ENCODE assay signal across 14 cellular contexts in the genomic region with DNA sequence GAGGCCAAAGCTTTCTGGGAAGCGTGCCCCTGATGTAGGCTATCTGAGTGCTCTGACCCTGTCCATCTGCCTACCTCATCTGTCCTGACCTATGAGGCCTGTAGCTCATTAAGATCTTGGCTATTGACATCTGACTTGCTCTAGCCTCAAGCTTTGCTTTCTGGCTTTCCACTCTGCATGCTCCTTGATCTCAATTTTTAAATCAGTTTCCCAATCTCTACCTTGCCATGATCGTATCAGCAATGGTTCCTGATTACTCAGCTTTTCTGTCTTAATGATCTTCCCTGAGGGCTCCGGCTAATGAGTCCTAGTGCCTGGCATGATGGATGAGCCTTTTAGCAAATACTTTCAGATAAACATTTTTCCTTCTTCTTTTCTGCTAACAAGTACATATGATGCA.
A peak's percentile ranks its signal among the peaks of the same experiment; 100 is the strongest.
DNase-seq lines count a peak whose midpoint lies in the region; ATAC-seq and TF ChIP-seq lines count a peak whose summit lies in the region.
"Had no signal": no experiment of that assay in that cellular context is flagged by ENCODE, and none has a peak within 500 bp of the region (broad histone marks: within the 10 kb centered on the region; RNA-seq: fewer than 3 reads in every experiment).

No MANE protein-coding gene starts in this region.

- no peak overlapping the region for H3K4me3 ChIP-seq in cardiac muscle cell
- no peak overlapping the region for H3K4me3 ChIP-seq in neural progenitor cell
- H3K4me3 ChIP-seq: GM23338 had no signal

- H3K27ac ChIP-seq in cardiac muscle cell (peak overlapping the region; percentile 89), neural progenitor cell (no peak overlapping the region), H9 (ENCODE audit: insufficient read length, low read depth, low read length) (no peak overlapping the region)

- peaks cover 17% of the 10 kb centered on the region for H3K9me3 Mint-ChIP-seq in neural progenitor cell
- H3K9me3 Mint-ChIP-seq in H9 = no peaks in the 10 kb centered on the region; a peak in 1 of 5 replicates
- H3K9me3 Mint-ChIP-seq: CD4-positive, alpha-beta T cell; GM23338; IgD-negative memory B cell had no signal

- H2BK12ac ChIP-seq in H9 (ENCODE audit: insufficient read length, low read depth, low read length) = no peak overlapping the region

- H4K20me1 ChIP-seq in neural progenitor cell (ENCODE audit: low read depth) (no peaks in the 10 kb centered on the region), H9 (ENCODE audit: control insufficient read depth, insufficient read depth, insufficient read length) (no peaks in the 10 kb centered on the region)

- H3K23ac ChIP-seq in H9 (ENCODE audit: insufficient read length, low read depth, low read length) = no peak overlapping the region

- H3K27ac Mint-ChIP-seq in neural progenitor cell (peak overlapping the region; percentile 3), H9 (no peak overlapping the region)
- H3K27ac Mint-ChIP-seq: CD4-positive, alpha-beta T cell; GM23338; IgD-negative memory B cell had no signal

- no peak overlapping the region for H4K8ac ChIP-seq in H9 (replicated peaks; ENCODE audit: insufficient read length, low read depth, low read length)

- no peak for ATAC-seq in GM19452 (IDR thresholded peaks at IDR 0.05; ENCODE audit: unreplicated experiment)
- ATAC-seq: GM23338 had no signal

- no peak overlapping the region for H4K91ac ChIP-seq in H9 (ENCODE audit: insufficient read length, low read depth, low read length)

- H3K9me3 ChIP-seq in cardiac muscle cell (ENCODE audit: low read depth) (no peaks in the 10 kb centered on the region), neural progenitor cell (ENCODE audit: low read depth) (no peaks in the 10 kb centered on the region), H9 (ENCODE audit: control insufficient read depth, low read depth, low read length) (no peaks in the 10 kb centered on the region)

- H3K14ac ChIP-seq in H9 (ENCODE audit: insufficient read depth, low read length) = no peak overlapping the region

- H3K79me2 ChIP-seq in neural progenitor cell (ENCODE audit: low read depth) (no peaks in the 10 kb centered on the region), H9 (ENCODE audit: insufficient read depth, low read length) (no peaks in the 10 kb centered on the region)

- intact Hi-C loops in cardiac septum (cut with DNase I) = no loop called here

- H3K27me3 ChIP-seq in cardiac muscle cell (no peaks in the 10 kb centered on the region), neural progenitor cell (no peaks in the 10 kb centered on the region), H9 (ENCODE audit: insufficient read depth, low read length) (no peaks in the 10 kb centered on the region)

- no peak overlapping the region for H4K5ac ChIP-seq in H9 (ENCODE audit: insufficient read length, low read depth, low read length)

- H2AFZ ChIP-seq in neural progenitor cell (replicated peaks) = no peak overlapping the region
- no peak overlapping the region for H2AFZ ChIP-seq in H9 (ENCODE audit: low read length)
- H2AFZ ChIP-seq: GM23338 had no signal

- H3K36me3 ChIP-seq in cardiac muscle cell (no peaks in the 10 kb centered on the region), neural progenitor cell (no peaks in the 10 kb centered on the region)

- H3K27me3 Mint-ChIP-seq in neural progenitor cell (ENCODE audit: insufficient read depth, low read depth) (peaks cover 8% of the 10 kb centered on the region), H9 (ENCODE audit: low read depth) (no peaks in the 10 kb centered on the region)
- H3K27me3 Mint-ChIP-seq: CD4-positive, alpha-beta T cell had no signal

- H3K4me3 Mint-ChIP-seq in neural progenitor cell (no peak overlapping the region), H9 (no peak overlapping the region)
- H3K4me3 Mint-ChIP-seq: CD4-positive, alpha-beta T cell; GM23338; IgD-negative memory B cell had no signal

- H2BK5ac ChIP-seq in H9 (ENCODE audit: insufficient read length, low read length) = no peak overlapping the region

- H3K4me2 ChIP-seq in neural progenitor cell = no peak overlapping the region
- H3K4me2 ChIP-seq in H9 (ENCODE audit: insufficient read depth, insufficient read length, low read length) = no peak overlapping the region
- H3K4me2 ChIP-seq: GM23338 had no signal

- H3K4me1 ChIP-seq in cardiac muscle cell (ENCODE audit: low read depth) (peaks cover 51% of the 10 kb centered on the region), neural progenitor cell (no peaks in the 10 kb centered on the region), H9 (ENCODE audit: insufficient read depth, low read length) (no peaks in the 10 kb centered on the region)

- no peak overlapping the region for H2BK15ac ChIP-seq in H9 (ENCODE audit: low read depth, low read length)

- H3K36me3 Mint-ChIP-seq in neural progenitor cell (peaks cover 10% of the 10 kb centered on the region), H9 (ENCODE audit: insufficient read depth in 1 of 3, low read depth in 3 of 3) (no peaks in the 10 kb centered on the region)
- H3K36me3 Mint-ChIP-seq: IgD-negative memory B cell had no signal

- no peak overlapping the region for H3T11ph ChIP-seq in H9 (ENCODE audit: low read length)

- H3K79me1 ChIP-seq in H9 (ENCODE audit: insufficient read depth, low read depth, low read length, poor library complexity, severe bottlenecking) = no peaks in the 10 kb centered on the region

- H2BK20ac ChIP-seq in H9 (ENCODE audit: low read depth, low read length, poor library complexity, severe bottlenecking) = no peak overlapping the region

- H2AK5ac ChIP-seq in H9 (ENCODE audit: insufficient read length, low read length) = no peak overlapping the region

- TF ChIP-seq CTCF in cardiac muscle cell (IDR thresholded peaks at IDR 0.05; ENCODE audit: low read depth, low read length) (no peak), neural progenitor cell (IDR thresholded peaks at IDR 0.05) (no peak), H9 (conservative IDR thresholded peaks at IDR 0.05) (no peak), GM20000 (IDR thresholded peaks at IDR 0.05; ENCODE audit: extremely low read depth, missing control alignments) (no peak)

- no CpG with 5 or more reads among the region's 3 CpGs for WGBS in H9 (ENCODE audit: extremely low coverage, insufficient read length, low lambda C conversion rate)

- H2BK120ac ChIP-seq in H9 (ENCODE audit: low read depth, low read length, poor library complexity, severe bottlenecking) = no peak overlapping the region

- H3K56ac ChIP-seq in H9 (ENCODE audit: insufficient read length, low read depth, low read length) = no peak overlapping the region

- H3K18ac ChIP-seq in H9 (ENCODE audit: insufficient read length, low read depth, low read length) = no peak overlapping the region

- H3F3A ChIP-seq in neural progenitor cell (ENCODE audit: low read depth) = no peaks in the 10 kb centered on the region

- no peak for DNase-seq in cardiac muscle cell (ENCODE audit: low read depth in 1 of 2, low spot score in 1 of 2)
- no peak for DNase-seq in cardiac septum (ENCODE audit: low spot score)
- peak; percentile 82 for DNase-seq in islet precursor cell
- no peak for DNase-seq in neural progenitor cell (ENCODE audit: low spot score)
- DNase-seq in H9 = no peak
- no peak for DNase-seq in GM20000 (ENCODE audit: low spot score)
- DNase-seq: ACHN; C1 segment of cervical spinal cord; CD4-positive, alpha-beta T cell; DND-41; H7 had no signal

- H3K4me1 Mint-ChIP-seq in neural progenitor cell (peaks cover 25% of the 10 kb centered on the region), H9 (no peaks in the 10 kb centered on the region)
- H3K4me1 Mint-ChIP-seq: GM23338, IgD-negative memory B cell had no signal

- no peak overlapping the region for H3K4ac ChIP-seq in H9 (ENCODE audit: low read depth, low read length)

- no peaks in the 10 kb centered on the region for H3K23me2 ChIP-seq in H9 (ENCODE audit: insufficient read length, low read depth, low read length, poor library complexity, severe bottlenecking)

- H3K9ac ChIP-seq in neural progenitor cell (no peak overlapping the region), H9 (ENCODE audit: extremely low read depth, insufficient read length, low read length) (no peak overlapping the region)
